In genomic region chr20:61959301-61959700, GRCh38 we compare ENCODE assay signal across 15 cellular contexts.
DNase-seq lines count a peak whose midpoint lies in the region; ATAC-seq, FAIRE-seq and TF ChIP-seq lines count a peak whose summit lies in the region.
"Had no signal": no experiment of that assay in that cellular context is flagged by ENCODE, and none has a peak within 500 bp of the region (broad histone marks: within the 10 kb centered on the region; RNA-seq: fewer than 3 reads in every experiment).

No MANE protein-coding gene starts in this region.

- POLR2A ChIA-PET in H1 (lab: Charles Lee; ENCODE audit: partially characterized antibody): no interaction called here

- H3K23me2 ChIP-seq in H1 (ENCODE audit: low read depth, low read length): no peaks in the 10 kb centered on the region

- no peaks in the 10 kb centered on the region for H3K9me3 ChIP-seq in DND-41 (ENCODE audit: insufficient read depth, low read length, severe bottlenecking)
- no peaks in the 10 kb centered on the region for H3K9me3 ChIP-seq in MG63
- no peaks in the 10 kb centered on the region for H3K9me3 ChIP-seq in H1 (ENCODE audit: insufficient read depth in 2 of 2, low read depth in 1 of 2, low read length in 1 of 2)
- H3K9me3 ChIP-seq in lower lobe of right lung: no peaks in the 10 kb centered on the region
- H3K9me3 ChIP-seq: BLaER1, pancreas had no signal

- H4K5ac ChIP-seq in H1 (ENCODE audit: insufficient read length, low read depth, low read length): no peak overlapping the region

- H3K18ac ChIP-seq in H1 (ENCODE audit: extremely low read depth, low read length): no peak overlapping the region; the same call in 1 of the 2 replicates

- H3K4me3 ChIP-seq in DND-41 (ENCODE audit: low read depth in 1 of 2, low read length in 2 of 2): no peak overlapping the region
- H3K4me3 ChIP-seq in MG63: no peak overlapping the region
- no peak overlapping the region for H3K4me3 ChIP-seq in H1 (ENCODE audit: extremely low read depth in 1 of 4, insufficient read depth in 2 of 4, low read depth in 3 of 4, low read length in 4 of 4)
- H3K4me3 ChIP-seq in lower lobe of right lung: no peak overlapping the region
- H3K4me3 ChIP-seq: BLaER1, pancreas had no signal

- no peak overlapping the region for H2AFZ ChIP-seq in DND-41 (ENCODE audit: low read depth, low read length)
- peak overlapping the region; percentile 13; the same call in 1 of the 2 replicates for H2AFZ ChIP-seq in H1 (ENCODE audit: low read length)

- no peak overlapping the region for H2BK120ac ChIP-seq in H1 (replicated peaks; ENCODE audit: low read depth, low read length)

- H3K36me3 ChIP-seq in DND-41 (ENCODE audit: insufficient read depth, low read length): no peaks in the 10 kb centered on the region
- no peaks in the 10 kb centered on the region for H3K36me3 ChIP-seq in MG63
- H3K36me3 ChIP-seq in H1 (ENCODE audit: control insufficient read depth in 2 of 4, insufficient read depth in 4 of 4, low read length in 3 of 4): no peaks in the 10 kb centered on the region
- no peaks in the 10 kb centered on the region for H3K36me3 ChIP-seq in lower lobe of right lung
- H3K36me3 ChIP-seq: BLaER1, pancreas had no signal

- no peak overlapping the region for H4K8ac ChIP-seq in H1 (ENCODE audit: extremely low read depth, insufficient read depth, low read length)

- 0 out of 2 replicates have a peak overlapping the region, but pooled peaks have one; percentile 60 for H2BK5ac ChIP-seq in H1 (ENCODE audit: low read depth, low read length)

- peak; percentile 32 for FAIRE-seq in H1 (lab: Jason Lieb, UNC)
- FAIRE-seq: pancreas had no signal

- H3K4ac ChIP-seq in H1 (replicated peaks; ENCODE audit: insufficient read length, low read depth, low read length): no peak overlapping the region

- TF ChIP-seq CTCF in DND-41 (IDR thresholded peaks at IDR 0.05; ENCODE audit: borderline replicate concordance, extremely low read depth, low read length, poor library complexity, severe bottlenecking) (no peak), H1 (IDR thresholded peaks at IDR 0.05; ENCODE audit: control extremely low read depth in 1 of 3, insufficient read depth in 1 of 3, low read depth in 1 of 3, low read length in 3 of 3) (no peak), lower lobe of right lung (IDR thresholded peaks at IDR 0.05) (no peak)

- H3K79me1 ChIP-seq in H1 (ENCODE audit: low read depth, low read length): no peaks in the 10 kb centered on the region; the same call in 1 of the 2 replicates

- ATAC-seq in DND-41 (ENCODE audit: insufficient read depth, low read depth) (peak; percentile 45; the same call in 1 of the 3 replicates), lower lobe of right lung (no peak)
- ATAC-seq: activated CD8-positive, alpha-beta T cell treated with anti-CD3 and anti-CD28 coated beads for 36 hours; pancreas had no signal

- no peak overlapping the region for H3K56ac ChIP-seq in H1 (replicated peaks; ENCODE audit: insufficient read length, low read depth, low read length)

- H3K27ac ChIP-seq in DND-41 (ENCODE audit: low read length) (no peak overlapping the region), H1 (ENCODE audit: low read depth, low read length) (no peak overlapping the region), lower lobe of right lung (no peak overlapping the region)
- H3K27ac ChIP-seq: BLaER1, KMS-11, pancreas had no signal

- no peak overlapping the region for H3K14ac ChIP-seq in H1 (ENCODE audit: insufficient read length)

- peak overlapping the region; percentile 10; the same call in 1 of the 2 replicates for H2BK12ac ChIP-seq in H1 (ENCODE audit: low read depth, low read length)

- DNase-seq in DND-41 (no peak), MG63 (peak; percentile 28), H1 (ENCODE audit: low read depth in 1 of 2, low spot score in 2 of 2) (peak; percentile 27 to 61), occipital lobe (lab: John Stamatoyannopoulos, UW) (peak; percentile 61), DMS153 treated with DMSO at 0.1 percent for 48 hours (lab: John Stamatoyannopoulos, UW; ENCODE audit: unreplicated experiment) (no peak), retina (no peak), lower lobe of right lung (no peak), mucosa of gallbladder (ENCODE audit: low spot score) (no peak)
- DNase-seq: activated CD8-positive, alpha-beta T cell treated with anti-CD3 and anti-CD28 coated beads for 36 hours; dermis blood vessel endothelial cell; NCI-H526; trophoblast cell had no signal

- no peak overlapping the region for H2AK5ac ChIP-seq in H1 (ENCODE audit: low read depth, low read length)

- no peak overlapping the region for H4K91ac ChIP-seq in H1 (replicated peaks; ENCODE audit: insufficient read length, low read length)

- H3K4me2 ChIP-seq in DND-41 (ENCODE audit: insufficient read depth, low read length) (no peak overlapping the region), H1 (ENCODE audit: insufficient read depth in 1 of 2, low read depth in 2 of 2, low read length in 2 of 2) (no peak overlapping the region; a peak in 1 of 4 replicates)
- H3K4me2 ChIP-seq: BLaER1, KMS-11 had no signal

- H2BK20ac ChIP-seq in H1 (ENCODE audit: low read length): no peak overlapping the region

- no peak overlapping the region for H3K23ac ChIP-seq in H1 (ENCODE audit: insufficient read length)

- no peaks in the 10 kb centered on the region for H3K27me3 ChIP-seq in DND-41 (ENCODE audit: insufficient read depth, low read length, poor library complexity)
- peaks cover 20% of the 10 kb centered on the region for H3K27me3 ChIP-seq in MG63
- H3K27me3 ChIP-seq in H1 (replicated peaks in 1 of 4; ENCODE audit: control insufficient read depth in 3 of 4, extremely low read depth in 1 of 4, insufficient read depth in 3 of 4, low read length in 3 of 4): no peaks in the 10 kb centered on the region; a peak in 1 of 7 replicates
- H3K27me3 ChIP-seq in lower lobe of right lung (ENCODE audit: low read depth): peaks cover 17% of the 10 kb centered on the region
- H3K27me3 ChIP-seq: BLaER1, pancreas had no signal

- 75% methylated on average over 9 of the region's 9 CpGs; no CpG with 5 or more reads in 1 of the 2 experiments for WGBS in H1 (ENCODE audit: extremely low coverage in 1 of 2, insufficient coverage in 1 of 2, insufficient read length in 1 of 2, insufficient replicate concordance in 2 of 2, low coverage in 1 of 2, low lambda C conversion rate in 2 of 2, missing lambda C conversion rate in 1 of 2), 2 experiments

- H3K79me2 ChIP-seq in DND-41 (ENCODE audit: insufficient read depth, low read length) (no peaks in the 10 kb centered on the region), H1 (ENCODE audit: control insufficient read depth in 1 of 2, insufficient read depth in 2 of 2, low read length in 2 of 2) (no peaks in the 10 kb centered on the region)

- H3K9ac ChIP-seq in DND-41 (ENCODE audit: low read depth, low read length): no peak overlapping the region
- no peak overlapping the region for H3K9ac ChIP-seq in H1 (replicated peaks in 1 of 4; ENCODE audit: extremely low read depth in 1 of 4, low read depth in 3 of 4, low read length in 3 of 4)
- H3K9ac ChIP-seq: BLaER1, KMS-11 had no signal

- no peak for TF ChIP-seq RAD21 in H1 (IDR thresholded peaks at IDR 0.05 in 1 of 2, conservative IDR thresholded peaks at IDR 0.05 in 1 of 2; ENCODE audit: low read depth in 2 of 2, low read length in 2 of 2)

- no peak for TF ChIP-seq POLR2A in H1 (IDR thresholded peaks at IDR 0.05; ENCODE audit: control extremely low read depth in 1 of 2, low read depth in 2 of 2, low read length in 2 of 2)

- TF ChIP-seq EP300 in H1 (IDR thresholded peaks at IDR 0.05; ENCODE audit: borderline replicate concordance in 1 of 2, low read depth in 2 of 2, low read length in 2 of 2): no peak

- intact Hi-C loops in lower lobe of right lung (cut with DNase I): no loop called here

- CTCF ChIA-PET in H1 (lab: Charles Lee; ENCODE audit: partially characterized antibody): interaction anchor here (1.0 kb wide), 1 partner anchor 240 kb away, joined by 4 read pairs; no protein-coding TSS in a partner anchor

- no peaks in the 10 kb centered on the region for H3K4me1 ChIP-seq in DND-41 (ENCODE audit: insufficient read depth, low read length)
- peaks cover 0 to 7% (median 0%) of the 10 kb centered on the region in 4 experiments; a peak in 3 of 7 replicates for H3K4me1 ChIP-seq in H1 (replicated peaks in 1 of 4; ENCODE audit: control insufficient read depth in 3 of 4, insufficient read depth in 4 of 4, low read length in 3 of 4)
- no peaks in the 10 kb centered on the region for H3K4me1 ChIP-seq in lower lobe of right lung
- H3K4me1 ChIP-seq: BLaER1 had no signal

- H2BK15ac ChIP-seq in H1 (ENCODE audit: low read length): no peak overlapping the region

- H4K20me1 ChIP-seq in DND-41 (ENCODE audit: insufficient read depth, low read length) (peaks cover 4% of the 10 kb centered on the region; the same call in 1 of the 2 replicates), H1 (replicated peaks in 1 of 2; ENCODE audit: control insufficient read depth in 1 of 2, insufficient read depth in 2 of 2, low read length in 2 of 2) (no peaks in the 10 kb centered on the region)
- H4K20me1 ChIP-seq: BLaER1 had no signal

TF ChIP-seq in H1, 55 proteins besides CTCF, POLR2A, EP300 and RAD21:
- TF ChIP-seq SIX5 (IDR thresholded peaks at IDR 0.05; ENCODE audit: low read depth, low read length) (no peak), CREB1 (IDR thresholded peaks at IDR 0.05) (peak; percentile 51; the same call in 1 of the 2 replicates), SP1 (IDR thresholded peaks at IDR 0.05; ENCODE audit: low read depth, low read length) (peak; percentile 95), CHD2 (IDR thresholded peaks at IDR 0.05; ENCODE audit: low read length) (peak; percentile 74), RFX5 (IDR thresholded peaks at IDR 0.05; ENCODE audit: borderline replicate concordance, low read depth, low read length) (no peak), SP2 (IDR thresholded peaks at IDR 0.05; ENCODE audit: low read length) (peak; percentile 39; the same call in 1 of the 2 replicates)

Comparison
In these comparisons a context has a peak if more than half of its experiments do, and no peak if none do; other contexts are left out.
1. DNase-seq: peak in MG63 (single experiment), H1 (2 of 2) and occipital lobe (single experiment); none in DND-41 (single experiment), DMS153 treated with DMSO at 0.1 percent for 48 hours (single experiment), retina (single experiment), lower lobe of right lung (single experiment) and mucosa of gallbladder (single experiment).